In genomic region chr7:100827330-100828226, GRCh38 we compare ENCODE assay signal across 8 cellular contexts. TPM values are rescaled to one million over a fixed set of nuclear protein-coding genes. Genes with fewer than 3 reads are reported as not detected.
A peak's percentile ranks its signal among the peaks of the same experiment; 100 is the strongest.
DNase-seq lines count a peak whose midpoint lies in the region; ATAC-seq and TF ChIP-seq lines count a peak whose summit lies in the region.

Gene EPHB4 (minus strand): TSS chr7:100827523. CDS start chr7:100827030, 493 bp downstream.

- 1% methylated on average over 80 of the region's 80 CpGs for WGBS in sigmoid colon, 2 donors

- no peak for ATAC-seq in HG03159 (IDR thresholded peaks at IDR 0.05; ENCODE audit: unreplicated experiment)

- H3K36me3 ChIP-seq in brain microvascular endothelial cell (replicated peaks), result peaks cover 13% of the 10 kb centered on the region
- H3K36me3 ChIP-seq in sigmoid colon, result peaks cover 14 to 16% (median 15%) of the 10 kb centered on the region in 4 donors

- no peak for DNase-seq in T-helper 1 cell
- DNase-seq in NCI-H2227 (lab: John Stamatoyannopoulos, UW; ENCODE audit: unreplicated experiment), result peak; percentile 73
- DNase-seq in brain microvascular endothelial cell, result peak; percentile 65
- peak; percentile 94 for DNase-seq in sigmoid colon
- no peak for DNase-seq in effector CD8-positive, alpha-beta T cell (lab: John Stamatoyannopoulos, UW)

- TF ChIP-seq EP300 in sigmoid colon (IDR thresholded peaks at IDR 0.05), result no peak

- peaks cover 64% of the 10 kb centered on the region for H3K27me3 Mint-ChIP-seq in T-helper 1 cell treated with Interleukin-12 subunit alpha and Interleukin-12 subunit beta and Interleukin-4 antibody, amounts not matched to agents 30 μg/mL and 1 μg/mL, for 36 hours (ENCODE audit: low read depth)

- H3K4me3 Mint-ChIP-seq in T-helper 1 cell treated with Interleukin-12 subunit alpha and Interleukin-12 subunit beta and Interleukin-4 antibody, amounts not matched to agents 30 μg/mL and 1 μg/mL, for 36 hours, result peak within 1 kb of the TSS; percentile 54

- H3K4me1 Mint-ChIP-seq in T-helper 1 cell treated with Interleukin-12 subunit alpha and Interleukin-12 subunit beta and Interleukin-4 antibody, amounts not matched to agents 30 μg/mL and 1 μg/mL, for 36 hours (ENCODE audit: low read depth), result peaks cover 14% of the 10 kb centered on the region

- H3K27ac ChIP-seq in brain microvascular endothelial cell (peak within 1 kb of the TSS; percentile 33), sigmoid colon (peak within 1 kb of the TSS; percentile 85 to 92 (median 88))

- intact Hi-C loops in sigmoid colon (cut with DNase I), result loop anchor here (2.0 kb wide), 1 partner anchor 25 kb away; no protein-coding TSS in a partner anchor

- H3K4me3 ChIP-seq in brain microvascular endothelial cell (ENCODE audit: low read depth, low read length) (peak within 1 kb of the TSS; percentile 72), iPS-11a (ENCODE audit: low read depth, low read length) (peak within 1 kb of the TSS; percentile 87), sigmoid colon (peak within 1 kb of the TSS; percentile 74 to 84 (median 80))

- H3K27ac Mint-ChIP-seq in T-helper 1 cell treated with Interleukin-12 subunit alpha and Interleukin-12 subunit beta and Interleukin-4 antibody, amounts not matched to agents 30 μg/mL and 1 μg/mL, for 36 hours, result no peak within 1 kb of the TSS

- H3K27me3 ChIP-seq in brain microvascular endothelial cell (replicated peaks) (no peaks in the 10 kb centered on the region), sigmoid colon (no peaks in the 10 kb centered on the region)

- peaks cover 0 to 34% (median 33%) of the 10 kb centered on the region in 4 donors for H3K4me1 ChIP-seq in sigmoid colon

- peaks cover 5% of the 10 kb centered on the region for H3K36me3 Mint-ChIP-seq in T-helper 1 cell treated with Interleukin-12 subunit alpha and Interleukin-12 subunit beta and Interleukin-4 antibody, amounts not matched to agents 30 μg/mL and 1 μg/mL, for 36 hours (ENCODE audit: low read depth)

- H3K9me3 Mint-ChIP-seq in T-helper 1 cell treated with Interleukin-12 subunit alpha and Interleukin-12 subunit beta and Interleukin-4 antibody, amounts not matched to agents 30 μg/mL and 1 μg/mL, for 36 hours, result no peaks in the 10 kb centered on the region

- in situ Hi-C loops in brain microvascular endothelial cell (cut with HindIII; ENCODE audit: low pct_ligation_motif_present, low sequenced_read_pairs), result loop anchor here (25.0 kb wide), 1 partner anchor 115 kb away; the partner anchor contains the start of genes EPO and POP7

- TF ChIP-seq CTCF in brain microvascular endothelial cell (IDR thresholded peaks at IDR 0.05; ENCODE audit: low read depth, low read length, missing control alignments) (peak; percentile 64), sigmoid colon (IDR thresholded peaks at IDR 0.05) (no peak)

- no peaks in the 10 kb centered on the region for H3K9me3 ChIP-seq in sigmoid colon

- TF ChIP-seq POLR2A in sigmoid colon (IDR thresholded peaks at IDR 0.05), result peak in 1 of 2 donors; percentile 20

RNA-seq across cellular contexts. Expression of gene EPHB4, which starts in this region (rescaled TPM):
- 10 to 100 TPM; 23.9 to 35.5 (median 29.3) TPM for total RNA-seq in sigmoid colon
- 10 to 100 TPM in 2 of 3 donors, 1 to 10 TPM in 1; 5.1 to 29.1 (median 10.2) TPM for polyA plus RNA-seq in sigmoid colon

Comparison
In these comparisons a context has a peak if more than half of its experiments do, and no peak if none do; other contexts are left out.
1. DNase-seq: peak in NCI-H2227 (single experiment), brain microvascular endothelial cell (single experiment) and sigmoid colon (single experiment); none in T-helper 1 cell (0 of 5) and effector CD8-positive, alpha-beta T cell (single experiment).
2. Peak in every context shown above with its lines, with median percentiles within 50 percentile points of each other: H3K4me3 ChIP-seq.